Comparison of ENCODE assay signal across 8 cellular contexts in genomic region chr16:89201467-89202377, GRCh38. TPM values are rescaled to one million over a fixed set of nuclear protein-coding genes. Genes with fewer than 3 reads are reported as not detected.
DNase-seq lines count a peak whose midpoint lies in the region; ATAC-seq, FAIRE-seq and TF ChIP-seq lines count a peak whose summit lies in the region.

No MANE protein-coding gene starts in this region.

- H3K4me3 ChIP-seq in A549 (peak overlapping the region; percentile 62), GM23248 (peak overlapping the region; percentile 26; the same call in 1 of the 2 replicates), pancreas (peak overlapping the region; percentile 15 to 47 (median 34)), upper lobe of left lung (peak overlapping the region in 3 of 4 donors; percentile 57 to 63 (median 61))

- H3K27ac ChIP-seq in A549 = peak overlapping the region; percentile 36 to 77; a peak in 5 of 6 replicates
- no peak overlapping the region for H3K27ac ChIP-seq in GM23248
- no peak overlapping the region for H3K27ac ChIP-seq in pancreas
- peak overlapping the region in 3 of 4 donors; percentile 68 to 77 (median 77) for H3K27ac ChIP-seq in upper lobe of left lung

- TF ChIP-seq RAD21 in A549 (conservative IDR thresholded peaks at IDR 0.05 in 1 of 2, IDR thresholded peaks at IDR 0.05 in 1 of 2) = no peak

- H3K36me3 ChIP-seq in GM23248 (ENCODE audit: low read depth) (no peaks in the 10 kb centered on the region), pancreas (no peaks in the 10 kb centered on the region), upper lobe of left lung (no peaks in the 10 kb centered on the region)

- peaks cover 16% of the 10 kb centered on the region for H3F3A ChIP-seq in GM23248 (ENCODE audit: insufficient read depth)

- H3K27me3 ChIP-seq in GM23248 (replicated peaks; ENCODE audit: insufficient read depth) (peaks cover 37% of the 10 kb centered on the region), pancreas (no peaks in the 10 kb centered on the region), upper lobe of left lung (peaks cover 0 to 35% (median 11%) of the 10 kb centered on the region in 4 donors)

- ATAC-seq in A549 = peak; percentile 75 to 85
- ATAC-seq in pancreas = peak; percentile 89 to 96 (median 92)
- ATAC-seq in upper lobe of left lung (ENCODE audit: low FRiP score in 2 of 2) = peak; percentile 83 to 93

- peak overlapping the region; percentile 100 for H3K4me2 ChIP-seq in A549
- H3K4me2 ChIP-seq in GM23248 (ENCODE audit: unreplicated experiment) = peak overlapping the region; percentile 1

- no peaks in the 10 kb centered on the region for H3K79me2 ChIP-seq in GM23248 (ENCODE audit: insufficient read depth)

- 7% methylated on average over 17 of the region's 106 CpGs for WGBS in A549 (ENCODE audit: missing lambda C conversion rate)
- 4 to 7% methylated on average over 32 to 75 of the region's 106 CpGs for WGBS in GM23248 (ENCODE audit: low coverage in 1 of 2, low lambda C conversion rate in 2 of 2, missing lambda C conversion rate in 2 of 2), 2 experiments
- WGBS in pancreas, 2 donors = 1% methylated on average over 54 to 106 of the region's 106 CpGs
- 4 to 8% methylated on average over 11 to 41 of the region's 106 CpGs for WGBS in upper lobe of left lung, 2 donors

- POLR2A ChIA-PET in A549 (lab: Yijun Ruan, JAX) = interaction anchor here (1.5 kb wide), 1 partner anchor 14 kb away, joined by 3 read pairs; no protein-coding TSS in a partner anchor

- peaks cover 8% of the 10 kb centered on the region for H3K4me1 ChIP-seq in A549
- H3K4me1 ChIP-seq in GM23248 (ENCODE audit: insufficient read depth) = no peaks in the 10 kb centered on the region
- no peaks in the 10 kb centered on the region for H3K4me1 ChIP-seq in pancreas
- peaks cover 18 to 34% (median 25%) of the 10 kb centered on the region in 4 donors for H3K4me1 ChIP-seq in upper lobe of left lung

- no peak overlapping the region for H3K9ac ChIP-seq in GM23248

- TF ChIP-seq CTCF in A549 (IDR thresholded peaks at IDR 0.05) (no peak), pancreas (IDR thresholded peaks at IDR 0.05) (no peak), upper lobe of left lung (IDR thresholded peaks at IDR 0.05) (no peak)

- no peaks in the 10 kb centered on the region for H3K9me2 ChIP-seq in GM23248 (ENCODE audit: insufficient read depth)

- in situ Hi-C loops in GM23248 (cut with MboI) = no loop called here

- peaks cover 5% of the 10 kb centered on the region; the same call in 1 of the 3 replicates for H3K9me3 ChIP-seq in A549
- no peaks in the 10 kb centered on the region for H3K9me3 ChIP-seq in GM23248 (ENCODE audit: low read depth)
- no peaks in the 10 kb centered on the region for H3K9me3 ChIP-seq in pancreas
- H3K9me3 ChIP-seq in upper lobe of left lung = no peaks in the 10 kb centered on the region

- CTCF ChIA-PET in A549 (lab: Yijun Ruan, JAX) = interaction anchor here (0.8 to 1.0 kb wide), 2 partner anchors 12 to 37 kb away, joined by 3 read pairs; no protein-coding TSS in a partner anchor

- FAIRE-seq in A549 (lab: Jason Lieb, UNC) (peak; percentile 90), frontal cortex (lab: Jason Lieb, UNC) (no peak), pancreas (lab: Jason Lieb, UNC) (no peak)

- peak overlapping the region; percentile 44; the same call in 1 of the 2 replicates for H2AFZ ChIP-seq in GM23248

- DNase-seq in A549 (ENCODE audit: low read depth in 1 of 2, low spot score in 1 of 2) = peak; percentile 82 to 87
- peak; percentile 84 for DNase-seq in GM23248
- peak; percentile 5 for DNase-seq in OCI-M1 (lab: John Stamatoyannopoulos, UW)
- peak; percentile 49 for DNase-seq in activated effector memory CD4-positive, alpha-beta T cell treated with Interleukin-2 at 50 U/mL for 16 hours
- DNase-seq in frontal cortex (ENCODE audit: low spot score in 2 of 2) = peak; percentile 63 to 80
- peak; percentile 85 to 98 (median 95) for DNase-seq in pancreas
- peak; percentile 81 to 97 for DNase-seq in upper lobe of left lung
- no peak for DNase-seq in Kasumi-1 (lab: John Stamatoyannopoulos, UW)

- intact Hi-C loops in pancreas (cut with DNase I) = no loop called here

- H4K20me1 ChIP-seq in GM23248 (ENCODE audit: insufficient read depth) = no peaks in the 10 kb centered on the region

- no peak for TF ChIP-seq POLR2A in A549 (IDR thresholded peaks at IDR 0.05; ENCODE audit: low read length)
- peak in 2 of 4 donors; percentile 73 to 76 for TF ChIP-seq POLR2A in upper lobe of left lung (IDR thresholded peaks at IDR 0.05)

- no peak for TF ChIP-seq EP300 in A549 (IDR thresholded peaks at IDR 0.05)
- TF ChIP-seq EP300 in upper lobe of left lung (IDR thresholded peaks at IDR 0.05) = no peak

TF ChIP-seq in A549, 52 proteins besides CTCF, POLR2A, EP300 and RAD21 (continues in another document):
- no peak for TF ChIP-seq NFE2L2 (conservative IDR thresholded peaks at IDR 0.05; ENCODE audit: low read length)
- TF ChIP-seq HDAC2 (IDR thresholded peaks at IDR 0.05) = no peak
- TF ChIP-seq CBX8 (IDR thresholded peaks at IDR 0.05) = no peak
- no peak for TF ChIP-seq ZSCAN20 (CRISPR knock-in tag; IDR thresholded peaks at IDR 0.05)
- TF ChIP-seq TFCP2L1 (CRISPR knock-in tag; IDR thresholded peaks at IDR 0.05) = no peak
- TF ChIP-seq NPAS2 (CRISPR knock-in tag; IDR thresholded peaks at IDR 0.05; ENCODE audit: borderline replicate concordance) = no peak
- TF ChIP-seq EHMT2 (IDR thresholded peaks at IDR 0.05; ENCODE audit: low read depth) = no peak
- TF ChIP-seq CBX2 (IDR thresholded peaks at IDR 0.05; ENCODE audit: borderline replicate concordance, low read depth) = no peak
- TF ChIP-seq PBX3 (IDR thresholded peaks at IDR 0.05) = no peak
- TF ChIP-seq NR3C1 (IDR thresholded peaks at IDR 0.05) = no peak
- TF ChIP-seq E2F6 (IDR thresholded peaks at IDR 0.05; ENCODE audit: borderline replicate concordance, low read depth) = no peak
- no peak for TF ChIP-seq USF2 (IDR thresholded peaks at IDR 0.05)

RNA-seq across cellular contexts. Expression of gene SLC22A31, which starts 1.4 kb away (rescaled TPM):
- polyA plus RNA-seq in A549 (2011; rRNA removed) (0.36 and 0.42 TPM in 2 replicates), A549 (2017; fragmentation: RNase III; extraction: RNeasy Plus Mini Kit Qiagen cat#74134 plus additional on column Dnase treatment) (0.77 to 1.1 TPM (median 0.98 TPM) in 3 replicates), GM23248 (2016; fragmentation: Nextera tagmentation; extraction: Ambion mirVana) (not detected in 2 replicates), pancreas (100 to 1,000 TPM in 1 of 2 donors, 1 to 10 TPM in 1; 3.8 to 131 TPM)
- 0.67 and 1.2 TPM in 2 replicates for polyA plus RNA-seq in A549 (2012; cell fraction: cytosol; rRNA removed)
- 15.1 and 16.4 TPM in 2 replicates for polyA plus RNA-seq in A549 (2012; cell fraction: nucleus; rRNA removed)
- polyA minus RNA-seq in A549 (2011; rRNA and poly(A)+ RNA removed) = 0.15 TPM in 1 of 2 replicates, not detected in the other
- not detected in 2 replicates for total RNA-seq in GM23248 (2014; rRNA removed; shearing (Covaris generic))
- total RNA-seq in frontal cortex (not detected), pancreas (10 to 100 TPM in 4 of 6 donors, 1 to 10 TPM in 1, under 1 TPM in 1; 0.37 to 49.7 (median 39.0) TPM), upper lobe of left lung (100 to 1,000 TPM in 4 of 6 donors, 10 to 100 TPM in 2; 71.0 to 320 (median 174) TPM)

RNA-seq across cellular contexts. Expression of gene ZNF778, which starts 15.8 kb away (rescaled TPM):
- polyA plus RNA-seq in A549 (2011; rRNA removed) (9.5 and 10.5 TPM in 2 replicates), A549 (2017; fragmentation: RNase III; extraction: RNeasy Plus Mini Kit Qiagen cat#74134 plus additional on column Dnase treatment) (5.8 to 7.0 TPM (median 7.0 TPM) in 3 replicates), GM23248 (2016; fragmentation: Nextera tagmentation; extraction: Ambion mirVana) (3.0 and 4.0 TPM in 2 replicates), pancreas (1 to 10 TPM; 1.2 to 3.3 TPM)
- 3.9 and 4.5 TPM in 2 replicates for polyA plus RNA-seq in A549 (2012; cell fraction: cytosol; rRNA removed)
- 2.6 and 3.2 TPM in 2 replicates for polyA plus RNA-seq in A549 (2012; cell fraction: nucleus; rRNA removed)
- 11.7 and 12.7 TPM in 2 replicates for polyA minus RNA-seq in A549 (2011; rRNA and poly(A)+ RNA removed)
- total RNA-seq in GM23248 (2014; rRNA removed; shearing (Covaris generic)) = 3.6 and 16.6 TPM in 2 replicates
- total RNA-seq in frontal cortex (14.7 TPM), pancreas (10 to 100 TPM in 1 of 6 donors, 1 to 10 TPM in 5; 4.9 to 10.3 (median 6.3) TPM), upper lobe of left lung (10 to 100 TPM; 12.3 to 50.1 (median 17.7) TPM)

RNA-seq across cellular contexts. Expression of gene CDH15, which starts 30.2 kb away (rescaled TPM):
- polyA plus RNA-seq in A549 (2011; rRNA removed) (0.05 TPM in 1 of 2 replicates, not detected in the other), A549 (2017; fragmentation: RNase III; extraction: RNeasy Plus Mini Kit Qiagen cat#74134 plus additional on column Dnase treatment) (0.03 to 0.09 TPM (median 0.08 TPM) in 3 replicates), GM23248 (2016; fragmentation: Nextera tagmentation; extraction: Ambion mirVana) (0.06 TPM in 2 replicates), pancreas (1 to 10 TPM in 1 of 2 donors, not detected in 1; 1.8 TPM)
- polyA plus RNA-seq in A549 (2012; cell fraction: cytosol; rRNA removed) = 0.03 TPM in 2 replicates
- 0.11 and 0.12 TPM in 2 replicates for polyA plus RNA-seq in A549 (2012; cell fraction: nucleus; rRNA removed)
- polyA minus RNA-seq in A549 (2011; rRNA and poly(A)+ RNA removed) = not detected in 2 replicates
- total RNA-seq in GM23248 (2014; rRNA removed; shearing (Covaris generic)) = not detected in 2 replicates
- total RNA-seq in frontal cortex (0.41 TPM), pancreas (1 to 10 TPM in 3 of 6 donors, under 1 TPM in 2, not detected in 1; 0.09 to 2.5 (median 1.1) TPM), upper lobe of left lung (1 to 10 TPM in 3 of 6 donors, under 1 TPM in 3; 0.39 to 4.2 (median 1.2) TPM)

Comparison
In these comparisons a context has a peak if more than half of its experiments do, and no peak if none do; other contexts are left out.
1. DNase-seq: peak in A549 (2 of 2), GM23248 (single experiment), OCI-M1 (single experiment), activated effector memory CD4-positive, alpha-beta T cell treated with Interleukin-2 at 50 U/mL for 16 hours (single experiment), frontal cortex (2 of 2), pancreas (6 of 6) and upper lobe of left lung (2 of 2); none in Kasumi-1 (0 of 2).
2. H3K27ac ChIP-seq: peak in A549 (2 of 2) and upper lobe of left lung (3 of 4); none in GM23248 (single experiment) and pancreas (0 of 4).
3. Peak in every context shown above with its lines, with median percentiles within 50 percentile points of each other: ATAC-seq and H3K4me3 ChIP-seq.